1 cellular context compared by ENCODE assay signal in the genomic region with DNA sequence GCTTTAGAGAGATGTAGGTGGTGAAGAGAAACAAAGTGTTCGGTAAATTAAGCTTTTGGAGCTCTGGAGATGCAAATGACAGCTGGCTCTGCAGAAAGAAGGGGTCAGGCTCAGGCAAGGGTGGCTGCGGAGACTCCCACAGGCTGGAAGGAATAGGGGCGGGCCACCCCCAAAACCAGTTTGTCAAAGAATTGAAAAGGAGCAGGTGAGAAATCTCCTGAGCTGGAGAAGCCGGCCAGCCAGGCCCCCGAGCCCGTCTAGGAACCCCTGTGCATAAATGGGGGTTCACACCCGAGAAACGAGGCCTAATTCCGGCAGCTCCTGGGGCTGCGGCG.
A peak's percentile ranks its signal among the peaks of the same experiment; 100 is the strongest.
TF ChIP-seq lines count a peak whose summit lies in the region.

No MANE protein-coding gene starts in this region.

TF ChIP-seq in HepG2, 621 proteins besides CTCF, POLR2A, EP300 and RAD21:
- TF ChIP-seq ZNF614 (CRISPR knock-in tag; IDR thresholded peaks at IDR 0.05; ENCODE audit: borderline replicate concordance) (0 out of 2 replicates have a peak, but pooled peaks have one; percentile 2), ZNF670 (CRISPR knock-in tag; IDR thresholded peaks at IDR 0.05; ENCODE audit: borderline replicate concordance) (peak; percentile 47; the same call in 1 of the 2 replicates), SMYD3 (CRISPR knock-in tag; IDR thresholded peaks at IDR 0.05) (no peak), ZNF44 (CRISPR knock-in tag; IDR thresholded peaks at IDR 0.05) (no peak)
